ENCODE assay signal across 8 cellular contexts in the genomic region with DNA sequence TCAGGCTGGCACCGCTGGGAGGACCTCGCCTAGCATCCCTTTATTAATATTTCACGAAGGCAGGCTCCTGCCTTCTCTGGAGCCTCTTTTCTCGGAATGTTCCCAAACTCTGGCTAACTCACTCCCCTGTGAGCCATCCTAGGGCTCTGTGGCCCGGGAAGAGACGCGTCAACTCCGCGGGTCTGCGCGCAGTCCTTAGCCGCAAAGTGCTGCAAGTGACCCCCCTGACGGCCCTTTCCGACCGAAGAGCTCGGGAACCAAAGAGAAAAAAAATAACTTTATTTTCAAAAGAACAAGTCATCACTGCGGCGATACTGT. TPM values are rescaled to one million over a fixed set of nuclear protein-coding genes. Genes with fewer than 3 reads are reported as not detected.
A peak's percentile ranks its signal among the peaks of the same experiment; 100 is the strongest.
DNase-seq lines count a peak whose midpoint lies in the region; TF ChIP-seq lines count a peak whose summit lies in the region.

No MANE protein-coding gene starts in this region.

- no peaks in the 10 kb centered on the region for H3K36me3 Mint-ChIP-seq in activated naive CD8-positive, alpha-beta T cell
- no peaks in the 10 kb centered on the region for H3K36me3 Mint-ChIP-seq in activated naive CD8-positive, alpha-beta T cell treated with anti-CD3 and anti-CD28 coated beads for 36 hours

- in situ Hi-C loops in transverse colon (cut with MboI; ENCODE audit: low pct_ligation_motif_present in 1 of 4, low pct_unique_long_range_greater_than_20kb in 1 of 4, low sequenced_read_pairs in 3 of 4) (no loop called here), GM13976 (cut with MboI; ENCODE audit: low sequenced_read_pairs, unreplicated experiment) (no loop called here)

- TF ChIP-seq POLR2A in transverse colon (IDR thresholded peaks at IDR 0.05), result no peak

- 5 to 6% methylated on average over 2 to 18 of the region's 18 CpGs for WGBS in transverse colon (ENCODE audit: low coverage in 1 of 2), 2 donors

- peaks cover 0 to under 1% of the 10 kb centered on the region in 2 donors for H3K36me3 ChIP-seq in mucosa of rectum (ENCODE audit: control insufficient read depth in 2 of 2, insufficient read depth in 2 of 2, low read length in 2 of 2)
- H3K36me3 ChIP-seq in transverse colon, result no peaks in the 10 kb centered on the region

- peak overlapping the region; percentile 60 for H3K4me3 ChIP-seq in coronary artery
- H3K4me3 ChIP-seq in mucosa of rectum (ENCODE audit: low read length in 2 of 2), result peak overlapping the region; percentile 81 to 83
- peak overlapping the region in 3 of 4 donors; percentile 51 to 69 (median 61) for H3K4me3 ChIP-seq in transverse colon

- H3K9me3 Mint-ChIP-seq in activated naive CD8-positive, alpha-beta T cell (ENCODE audit: low read depth), result no peaks in the 10 kb centered on the region
- H3K9me3 Mint-ChIP-seq in activated naive CD8-positive, alpha-beta T cell treated with anti-CD3 and anti-CD28 coated beads for 36 hours, result no peaks in the 10 kb centered on the region

- H3K4me1 ChIP-seq in mucosa of rectum (ENCODE audit: control insufficient read depth in 2 of 2, insufficient read depth in 2 of 2, low read length in 2 of 2), result peaks cover 9 to 21% of the 10 kb centered on the region in 2 donors
- peaks cover 0 to 61% (median 19%) of the 10 kb centered on the region in 4 donors for H3K4me1 ChIP-seq in transverse colon

- H3K27me3 Mint-ChIP-seq in activated naive CD8-positive, alpha-beta T cell, result peaks cover 52% of the 10 kb centered on the region
- H3K27me3 Mint-ChIP-seq in activated naive CD8-positive, alpha-beta T cell treated with anti-CD3 and anti-CD28 coated beads for 36 hours, result peaks cover 64% of the 10 kb centered on the region

- no peaks in the 10 kb centered on the region for H3K9me3 ChIP-seq in mucosa of rectum (ENCODE audit: control insufficient read depth in 2 of 2, low read length in 2 of 2)
- no peaks in the 10 kb centered on the region for H3K9me3 ChIP-seq in transverse colon

- H3K4me1 Mint-ChIP-seq in activated naive CD8-positive, alpha-beta T cell (ENCODE audit: low read depth), result peaks cover 35% of the 10 kb centered on the region
- H3K4me1 Mint-ChIP-seq in activated naive CD8-positive, alpha-beta T cell treated with anti-CD3 and anti-CD28 coated beads for 36 hours, result peaks cover 25% of the 10 kb centered on the region

- no peak for TF ChIP-seq EP300 in transverse colon (IDR thresholded peaks at IDR 0.05; ENCODE audit: low read depth)

- H3K27me3 ChIP-seq in mucosa of rectum (ENCODE audit: control insufficient read depth in 2 of 2, insufficient read depth in 2 of 2, low read length in 2 of 2) (peaks cover 12 to 13% of the 10 kb centered on the region in 2 donors), transverse colon (peaks cover 98% of the 10 kb centered on the region)

- H3K4me3 Mint-ChIP-seq in activated naive CD8-positive, alpha-beta T cell, result peak overlapping the region; percentile 44
- H3K4me3 Mint-ChIP-seq in activated naive CD8-positive, alpha-beta T cell treated with anti-CD3 and anti-CD28 coated beads for 36 hours, result no peak overlapping the region

- TF ChIP-seq CTCF in coronary artery (IDR thresholded peaks at IDR 0.05), result no peak
- TF ChIP-seq CTCF in transverse colon (IDR thresholded peaks at IDR 0.05), result no peak
- no peak for TF ChIP-seq CTCF in GM13976 (IDR thresholded peaks at IDR 0.05; ENCODE audit: borderline replicate concordance, control extremely low read depth, extremely low read depth, insufficient read depth, missing control alignments)

- no peak for DNase-seq in activated naive CD8-positive, alpha-beta T cell treated with anti-CD3 and anti-CD28 coated beads for 36 hours
- peak; percentile 36 for DNase-seq in coronary artery (ENCODE audit: low spot score)
- DNase-seq in transverse colon, result no peak
- DNase-seq in GM13976 (ENCODE audit: low spot score), result no peak
- DNase-seq in head of caudate nucleus, result no peak
- no peak for DNase-seq in HuH-7.5 (ENCODE audit: low spot score)

- no peak overlapping the region for H3K27ac Mint-ChIP-seq in activated naive CD8-positive, alpha-beta T cell
- no peak overlapping the region for H3K27ac Mint-ChIP-seq in activated naive CD8-positive, alpha-beta T cell treated with anti-CD3 and anti-CD28 coated beads for 36 hours

- intact Hi-C loops in transverse colon (cut with DNase I; ENCODE audit: low total_unique reads), result no loop called here
- intact Hi-C loops in head of caudate nucleus (cut with DNase I), result no loop called here

- H3K9ac ChIP-seq in mucosa of rectum (ENCODE audit: low read depth in 1 of 2, low read length in 2 of 2), result peak overlapping the region; percentile 52 to 92

- H3K27ac ChIP-seq in coronary artery, result no peak overlapping the region
- peak overlapping the region; percentile 78 to 88 for H3K27ac ChIP-seq in mucosa of rectum (ENCODE audit: low read depth in 2 of 2, low read length in 2 of 2)
- H3K27ac ChIP-seq in transverse colon, result peak overlapping the region; percentile 76 to 86 (median 81)

RNA-seq across cellular contexts. Expression of a gene that starts 14.6 kb away (rescaled TPM):
- total RNA-seq in activated naive CD8-positive, alpha-beta T cell treated with anti-CD3 and anti-CD28 coated beads for 36 hours, result under 1 TPM; 0.06 to 0.08 TPM
- total RNA-seq in transverse colon, result 10 to 100 TPM; 75.4 to 92.6 (median 85.4) TPM

Comparison
In these comparisons a context has a peak if more than half of its experiments do, and no peak if none do; other contexts are left out.
1. H3K27ac ChIP-seq: peak in mucosa of rectum (2 of 2) and transverse colon (4 of 4); none in coronary artery (0 of 2).
2. RNA of a gene that starts 14.6 kb away (total RNA-seq): 75.4 to 92.6 TPM in transverse colon; 0.06 to 0.08 TPM in activated naive CD8-positive, alpha-beta T cell treated with anti-CD3 and anti-CD28 coated beads for 36 hours; every median in the first group is over 10 times any median in the second.
3. Peak in every context shown above with its lines, with median percentiles within 50 percentile points of each other: H3K4me3 ChIP-seq.